ENCODE assay signal across 9 cellular contexts in the genomic region with DNA sequence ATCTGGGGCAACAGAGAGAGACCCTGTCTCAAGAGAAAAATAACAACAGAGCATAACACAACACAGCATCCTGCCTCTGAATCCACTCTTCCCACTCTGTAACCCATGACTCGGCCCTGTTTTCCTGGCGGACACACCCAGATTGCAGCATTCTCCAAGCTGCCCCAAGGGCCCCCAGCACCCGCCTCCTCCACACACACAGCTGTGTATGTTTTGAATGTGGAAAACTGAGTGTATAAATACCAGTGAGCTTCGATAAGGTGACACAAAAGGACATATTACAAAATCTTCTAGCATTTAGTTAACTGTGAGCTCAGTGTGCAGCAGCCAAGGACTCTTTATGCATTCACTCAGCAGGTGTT. TPM values are rescaled to one million over a fixed set of nuclear protein-coding genes. Genes with fewer than 3 reads are reported as not detected.
A peak's percentile ranks its signal among the peaks of the same experiment; 100 is the strongest.
DNase-seq lines count a peak whose midpoint lies in the region; ATAC-seq, FAIRE-seq and TF ChIP-seq lines count a peak whose summit lies in the region.
"Had no signal": no experiment of that assay in that cellular context is flagged by ENCODE, and none has a peak within 500 bp of the region (broad histone marks: within the 10 kb centered on the region; RNA-seq: fewer than 3 reads in every experiment).

No MANE protein-coding gene starts in this region.

- DNase-seq in GM23338 (ENCODE audit: low spot score) (no peak), mammary epithelial cell (peak; percentile 25), small intestine (peak; percentile 54), tibial nerve (ENCODE audit: low spot score in 2 of 2) (no peak), SW 1271 (lab: John Stamatoyannopoulos, UW) (no peak), H7 (no peak)
- DNase-seq: NK-92 treated with Interleukin-12 subunit alpha and Interleukin-12 subunit beta, amount 100 ng/mL, for 24 hours had no signal

- in situ Hi-C loops in mammary epithelial cell (cut with MboI; ENCODE audit: low sequenced_read_pairs in 2 of 2) = loop anchor here in 1 of 2 donors (10.0 kb wide), 1 partner anchor 60 kb away; no protein-coding TSS in a partner anchor

- FAIRE-seq in small intestine (lab: Jason Lieb, UNC) = no peak

- peaks cover 13% of the 10 kb centered on the region for H3K27me3 Mint-ChIP-seq in GM23338 (ENCODE audit: insufficient read depth, low read depth, poor library complexity)

- WGBS in mammary epithelial cell (ENCODE audit: low coverage, missing lambda C conversion rate) = 37% methylated on average over 4 of the region's 4 CpGs
- 25 to 43% (median 39%) methylated on average over 4 of the region's 4 CpGs for WGBS in small intestine, 3 donors
- WGBS in tibial nerve, 2 donors = 47 to 61% methylated on average over 4 of the region's 4 CpGs

- H3K9me3 Mint-ChIP-seq in GM23338 = no peaks in the 10 kb centered on the region

- peak overlapping the region; percentile 70; the same call in 1 of the 2 replicates for H3K4me2 ChIP-seq in GM23338
- no peak overlapping the region for H3K4me2 ChIP-seq in mammary epithelial cell (ENCODE audit: insufficient read depth, low read depth, low read length)

- 0 out of 2 replicates have a peak, but pooled peaks cover 2% of the 10 kb centered on the region for H3K36me3 ChIP-seq in GM23338 (ENCODE audit: insufficient read depth)
- H3K36me3 ChIP-seq in mammary epithelial cell (ENCODE audit: insufficient read depth, low read length) = no peaks in the 10 kb centered on the region
- H3K36me3 ChIP-seq in iPS-15b (ENCODE audit: control insufficient read depth, insufficient read depth, low read length) = no peaks in the 10 kb centered on the region
- H3K36me3 ChIP-seq in small intestine (ENCODE audit: control insufficient read depth in 2 of 2, insufficient read depth in 2 of 2, low read length in 2 of 2) = no peaks in the 10 kb centered on the region
- H3K36me3 ChIP-seq in tibial nerve = peaks cover 0 to 3% (median 0%) of the 10 kb centered on the region in 3 donors
- H3K36me3 ChIP-seq in H7 (replicated peaks; ENCODE audit: control insufficient read depth, insufficient read depth, low read length) = peaks cover 5% of the 10 kb centered on the region

- H4K20me1 ChIP-seq in GM23338 (replicated peaks; ENCODE audit: insufficient read depth) (peaks cover 28% of the 10 kb centered on the region), mammary epithelial cell (ENCODE audit: insufficient read depth, low read length) (no peaks in the 10 kb centered on the region)

- H3K9me3 ChIP-seq in mammary epithelial cell (replicated peaks; ENCODE audit: insufficient read depth, low read length) (no peaks in the 10 kb centered on the region), iPS-15b (ENCODE audit: control insufficient read depth, insufficient read depth, low read length) (no peaks in the 10 kb centered on the region), small intestine (ENCODE audit: control insufficient read depth, low read depth) (no peaks in the 10 kb centered on the region), tibial nerve (no peaks in the 10 kb centered on the region)

- no peak overlapping the region for H2AFZ ChIP-seq in GM23338
- H2AFZ ChIP-seq in mammary epithelial cell (ENCODE audit: low read depth, low read length) = peak overlapping the region; percentile 22

- H3K4me3 Mint-ChIP-seq in GM23338 = no peak overlapping the region; the same call in 2 of the 3 replicates

- H3K4me1 Mint-ChIP-seq in GM23338 = peaks cover 53% of the 10 kb centered on the region

- H3K4me1 ChIP-seq in GM23338 (ENCODE audit: insufficient read depth) = peaks cover 23% of the 10 kb centered on the region
- H3K4me1 ChIP-seq in mammary epithelial cell (ENCODE audit: insufficient read depth, low read length) = peaks cover 14% of the 10 kb centered on the region
- H3K4me1 ChIP-seq in iPS-15b (ENCODE audit: control insufficient read depth, insufficient read depth, low read length) = peaks cover 20% of the 10 kb centered on the region
- H3K4me1 ChIP-seq in small intestine (ENCODE audit: control insufficient read depth in 2 of 2, insufficient read depth in 1 of 2, low read depth in 1 of 2, low read length in 1 of 2) = no peaks in the 10 kb centered on the region
- peaks cover 0 to 30% (median 26%) of the 10 kb centered on the region in 4 donors for H3K4me1 ChIP-seq in tibial nerve

- peak overlapping the region; percentile 52; the same call in 1 of the 2 replicates for H3K27ac Mint-ChIP-seq in GM23338

- no peak overlapping the region for H3K9ac ChIP-seq in mammary epithelial cell (ENCODE audit: insufficient read depth, low read length)
- H3K9ac ChIP-seq in iPS-15b (ENCODE audit: low read depth, low read length) = peak overlapping the region; percentile 8

- H3K27me3 ChIP-seq in GM23338 (ENCODE audit: insufficient read depth) (no peaks in the 10 kb centered on the region), mammary epithelial cell (ENCODE audit: insufficient read depth, low read length) (no peaks in the 10 kb centered on the region), iPS-15b (ENCODE audit: control insufficient read depth, insufficient read depth, low read length) (no peaks in the 10 kb centered on the region), small intestine (ENCODE audit: control insufficient read depth in 2 of 2, insufficient read depth in 2 of 2, low read length in 2 of 2) (no peaks in the 10 kb centered on the region), tibial nerve (no peaks in the 10 kb centered on the region), H7 (ENCODE audit: control insufficient read depth, insufficient read depth, low read length) (no peaks in the 10 kb centered on the region)

- no peaks in the 10 kb centered on the region for H3K9me2 ChIP-seq in GM23338 (ENCODE audit: insufficient read depth)

- TF ChIP-seq POLR2A in tibial nerve (IDR thresholded peaks at IDR 0.05) = no peak

- TF ChIP-seq EP300 in tibial nerve (IDR thresholded peaks at IDR 0.05) = peak in 1 of 2 donors; percentile 8

- dilution Hi-C loops in mammary epithelial cell (cut with HindIII; ENCODE audit: low sequenced_read_pairs) = no loop called here

- H3K4me3 ChIP-seq in GM23338 (no peak overlapping the region), mammary epithelial cell (replicated peaks in 1 of 3; ENCODE audit: insufficient read depth in 1 of 3, low read depth in 2 of 3, low read length in 3 of 3) (no peak overlapping the region), iPS-15b (ENCODE audit: low read depth, low read length) (no peak overlapping the region), small intestine (ENCODE audit: low read depth in 1 of 2, low read length in 2 of 2) (no peak overlapping the region), tibial nerve (no peak overlapping the region), H7 (ENCODE audit: insufficient read depth, low read depth, low read length) (no peak overlapping the region)

- peaks cover 16% of the 10 kb centered on the region for H3K36me3 Mint-ChIP-seq in GM23338 (ENCODE audit: low read depth)

- intact Hi-C loops in mammary epithelial cell (cut with micrococcal nuclease) = loop anchor here (2.0 kb wide), 2 partner anchors 48 to 340 kb away; no protein-coding TSS in a partner anchor

- no peak for ATAC-seq in GM23338
- ATAC-seq in GM18861 (IDR thresholded peaks at IDR 0.05; ENCODE audit: unreplicated experiment) = no peak

- TF ChIP-seq CTCF in GM23338 (conservative IDR thresholded peaks at IDR 0.05; ENCODE audit: low read depth in 2 of 2) (no peak), mammary epithelial cell (conservative IDR thresholded peaks at IDR 0.05 in 1 of 2, IDR thresholded peaks at IDR 0.05 in 1 of 2; ENCODE audit: extremely low read depth in 1 of 2, insufficient read depth in 1 of 2, low read depth in 1 of 2, low read length in 2 of 2) (no peak), tibial nerve (IDR thresholded peaks at IDR 0.05) (peak in 2 of 5 experiments; percentile 10 to 14)

- peaks cover 84% of the 10 kb centered on the region for H3K79me2 ChIP-seq in GM23338 (replicated peaks; ENCODE audit: insufficient read depth)
- no peaks in the 10 kb centered on the region for H3K79me2 ChIP-seq in mammary epithelial cell (ENCODE audit: insufficient read depth, low read length)

- H3K27ac ChIP-seq in GM23338 (ENCODE audit: low read depth) = peak overlapping the region; percentile 70; the same call in 1 of the 2 replicates
- H3K27ac ChIP-seq in mammary epithelial cell (ENCODE audit: insufficient read depth, low read depth, low read length) = no peak overlapping the region
- peak overlapping the region in 1 of 2 donors; percentile 53 for H3K27ac ChIP-seq in small intestine (ENCODE audit: low read depth in 1 of 2, low read length in 1 of 2)
- peak overlapping the region in 2 of 4 donors; percentile 62 to 82 for H3K27ac ChIP-seq in tibial nerve

- H3F3A ChIP-seq in GM23338 (replicated peaks; ENCODE audit: low read depth) = no peaks in the 10 kb centered on the region

- CTCF ChIA-PET in mammary epithelial cell (lab: Charles Lee; ENCODE audit: low non-redundant PET) = interaction anchor here (3.0 kb wide), 1 partner anchor 57 kb away, joined by 40 read pairs; no protein-coding TSS in a partner anchor

- no TSS peak for BruUV-seq in mammary epithelial cell (replicated peaks; lab: Mats Ljungman, UMichigan)

TF ChIP-seq in GM23338, 12 proteins besides CTCF, POLR2A, EP300 and RAD21:
- no peak for TF ChIP-seq POLR2AphosphoS5 (IDR thresholded peaks at IDR 0.05; ENCODE audit: low read depth)
- no peak for TF ChIP-seq CREB1 (CRISPR knock-in tag; IDR thresholded peaks at IDR 0.05; ENCODE audit: low read depth)
- TF ChIP-seq EZH2 (IDR thresholded peaks at IDR 0.05; ENCODE audit: low read depth, unreplicated experiment) = no peak

RNA-seq across cellular contexts. Expression of gene IMPA2, which starts 13.0 kb away (rescaled TPM):
- 91.8 and 122 TPM in 2 replicates for total RNA-seq in GM23338 (2014; rRNA removed; shearing (Covaris generic))
- 45.0 and 50.4 TPM in 2 replicates for polyA plus RNA-seq in GM23338 (2016; fragmentation: Nextera tagmentation; extraction: Ambion mirVana)
- total RNA-seq in mammary epithelial cell = 10 to 100 TPM; 16.5 to 41.8 TPM
- 23.9 TPM for polyA plus RNA-seq in mammary epithelial cell
- polyA minus RNA-seq in mammary epithelial cell = 33.9 TPM
- polyA plus RNA-seq in small intestine = 10 to 100 TPM; 22.6 to 58.3 (median 26.7) TPM
- total RNA-seq in tibial nerve = 10 to 100 TPM; 12.7 to 62.4 (median 36.2) TPM
- total RNA-seq in H7 (2014; rRNA removed; shearing (Covaris generic)) = 161 and 210 TPM in 2 replicates

Comparison
In these comparisons a context has a peak if more than half of its experiments do, and no peak if none do; other contexts are left out.
1. DNase-seq: peak in mammary epithelial cell (single experiment) and small intestine (single experiment); none in GM23338 (single experiment), tibial nerve (0 of 2), SW 1271 (0 of 2) and H7 (single experiment).